8 cellular contexts compared by ENCODE assay signal in the genomic region with DNA sequence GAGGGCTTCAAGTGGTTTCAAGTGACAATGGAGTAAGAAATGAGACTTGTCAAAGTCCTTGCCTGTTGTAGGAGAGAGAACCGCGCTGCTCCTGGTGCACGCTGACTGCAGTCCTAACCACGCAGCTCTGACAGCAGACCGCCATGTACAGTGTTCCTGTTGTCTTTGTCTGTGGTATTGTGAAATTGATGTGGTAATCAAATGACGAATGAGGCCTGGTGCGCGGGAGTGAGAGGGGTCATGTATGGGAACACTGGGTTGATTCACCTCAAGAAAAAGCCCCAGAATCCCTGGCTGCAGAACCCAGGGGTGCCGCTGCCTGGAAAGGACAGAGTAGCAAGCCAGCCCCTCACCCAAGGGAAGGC.
DNase-seq lines count a peak whose midpoint lies in the region; ATAC-seq, FAIRE-seq and TF ChIP-seq lines count a peak whose summit lies in the region.

No MANE protein-coding gene starts in this region.

- no peaks in the 10 kb centered on the region for H3K27me3 Mint-ChIP-seq in activated CD4-positive, alpha-beta memory T cell treated with anti-CD3 and anti-CD28 coated beads, Interleukin-2, amount 10 ng/mL, durations not matched to agents 7 days and 5 days

- TF ChIP-seq CTCF in HL-60 (IDR thresholded peaks at IDR 0.05; ENCODE audit: insufficient read depth, low read length) (no peak), epithelial cell of esophagus (IDR thresholded peaks at IDR 0.05; ENCODE audit: insufficient read depth, low read depth, low read length, missing control alignments) (no peak)

- no peaks in the 10 kb centered on the region for H3K27me3 ChIP-seq in HL-60 (ENCODE audit: insufficient read depth, poor library complexity, severe bottlenecking)

- H3K36me3 Mint-ChIP-seq in activated CD4-positive, alpha-beta memory T cell treated with anti-CD3 and anti-CD28 coated beads, Interleukin-2, amount 10 ng/mL, durations not matched to agents 7 days and 5 days (ENCODE audit: low read depth) = peaks cover 26% of the 10 kb centered on the region

- peak; percentile 89 to 94 for DNase-seq in HL-60 (ENCODE audit: low read depth in 1 of 2, low spot score in 1 of 2)
- DNase-seq in activated CD4-positive, alpha-beta memory T cell treated with anti-CD3 and anti-CD28 coated beads, Interleukin-2, amount 10 ng/mL, durations not matched to agents 7 days and 5 days = peak; percentile 28
- peak; percentile 73 for DNase-seq in epithelial cell of esophagus (ENCODE audit: low read depth)
- peak; percentile 33 to 56 for DNase-seq in stimulated activated CD4-positive, alpha-beta T cell treated with anti-CD3 and anti-CD28 coated beads, Interleukin-12 subunit alpha, Interleukin-12 subunit beta, amount 100 ng/mL, for 24 hours (ENCODE audit: low read depth in 2 of 2)
- no peak for DNase-seq in HTR-8/SVneo (ENCODE audit: insufficient read length, low spot score)
- no peak for DNase-seq in GM19239 (ENCODE audit: insufficient read length, low spot score)

- H3K4me3 ChIP-seq in HL-60 (replicated peaks; ENCODE audit: insufficient read depth, low read length) (0 out of 2 replicates have a peak overlapping the region, but pooled peaks have one; percentile 15), epithelial cell of esophagus (ENCODE audit: low read length) (no peak overlapping the region)

- CTCF ChIA-PET in activated CD4-positive, alpha-beta memory T cell treated with anti-CD3 and anti-CD28 coated beads, Interleukin-2, amount 10 ng/mL, durations not matched to agents 7 days and 5 days (lab: Charles Lee) = interaction anchor here (0.8 kb wide), 1 partner anchor 29 kb away, joined by 3 read pairs; no protein-coding TSS in a partner anchor

- H3K27ac Mint-ChIP-seq in activated CD4-positive, alpha-beta memory T cell treated with anti-CD3 and anti-CD28 coated beads, Interleukin-2, amount 10 ng/mL, durations not matched to agents 7 days and 5 days = peak overlapping the region; percentile 45

- peak overlapping the region; percentile 76 for H3K27ac ChIP-seq in HL-60 (replicated peaks)

- H3K4me1 Mint-ChIP-seq in activated CD4-positive, alpha-beta memory T cell treated with anti-CD3 and anti-CD28 coated beads, Interleukin-2, amount 10 ng/mL, durations not matched to agents 7 days and 5 days = peaks cover 78% of the 10 kb centered on the region

- POLR2A ChIA-PET in activated CD4-positive, alpha-beta memory T cell treated with anti-CD3 and anti-CD28 coated beads, Interleukin-2, amount 10 ng/mL, durations not matched to agents 7 days and 5 days (lab: Charles Lee) = interaction anchor here (1.0 kb wide), 1 partner anchor 9 kb away, joined by 4 read pairs; no protein-coding TSS in a partner anchor

- FAIRE-seq in HTR-8/SVneo (lab: Jason Lieb, UNC) (no peak), GM19239 (lab: Jason Lieb, UNC) (no peak)

- no peaks in the 10 kb centered on the region for H3K9me3 Mint-ChIP-seq in activated CD4-positive, alpha-beta memory T cell treated with anti-CD3 and anti-CD28 coated beads, Interleukin-2, amount 10 ng/mL, durations not matched to agents 7 days and 5 days

- ATAC-seq in GM18498 (IDR thresholded peaks at IDR 0.05; ENCODE audit: unreplicated experiment) (no peak), GM18502 (IDR thresholded peaks at IDR 0.05; ENCODE audit: poor library complexity, unreplicated experiment) (no peak)

- no peak overlapping the region for H3K4me3 Mint-ChIP-seq in activated CD4-positive, alpha-beta memory T cell treated with anti-CD3 and anti-CD28 coated beads, Interleukin-2, amount 10 ng/mL, durations not matched to agents 7 days and 5 days

Comparison
In these comparisons a context has a peak if more than half of its experiments do, and no peak if none do; other contexts are left out.
1. DNase-seq: peak in HL-60 (2 of 2), activated CD4-positive, alpha-beta memory T cell treated with anti-CD3 and anti-CD28 coated beads, Interleukin-2, amount 10 ng/mL, durations not matched to agents 7 days and 5 days (single experiment), epithelial cell of esophagus (single experiment) and stimulated activated CD4-positive, alpha-beta T cell treated with anti-CD3 and anti-CD28 coated beads, Interleukin-12 subunit alpha, Interleukin-12 subunit beta, amount 100 ng/mL, for 24 hours (2 of 2); none in HTR-8/SVneo (single experiment) and GM19239 (single experiment).